ENCODE assay signal across 8 cellular contexts in genomic region chr16:15899538-15900100, GRCh38. TPM values are rescaled to one million over a fixed set of nuclear protein-coding genes. Genes with fewer than 3 reads are reported as not detected.
DNase-seq lines count a peak whose midpoint lies in the region; ATAC-seq, FAIRE-seq and TF ChIP-seq lines count a peak whose summit lies in the region.

No MANE protein-coding gene starts in this region.

- no peak overlapping the region for H3K27ac Mint-ChIP-seq in activated T-cell treated with anti-CD3 and anti-CD28 coated beads, Interleukin-2, amount 50 U/mL, for 72 hours

- 52% methylated on average over 9 of the region's 9 CpGs for WGBS in right lobe of liver (ENCODE audit: insufficient coverage, low coverage, low lambda C conversion rate, missing lambda C conversion rate)

- no peaks in the 10 kb centered on the region for H3K36me3 Mint-ChIP-seq in activated T-cell treated with anti-CD3 and anti-CD28 coated beads, Interleukin-2, amount 50 U/mL, for 72 hours (ENCODE audit: insufficient read depth in 2 of 2)

- peak; percentile 94 for DNase-seq in HS-5 (ENCODE audit: low read depth)
- peak; percentile 71 for DNase-seq in activated T-cell treated with anti-CD3 and anti-CD28 coated beads, Interleukin-2, amount 50 U/mL, for 72 hours
- no peak for DNase-seq in right lobe of liver
- DNase-seq in NCI-H524 (lab: John Stamatoyannopoulos, UW), result no peak
- no peak for DNase-seq in DMS114 treated with DMSO at 0.1 percent for 48 hours (lab: John Stamatoyannopoulos, UW; ENCODE audit: unreplicated experiment)

- H3K27me3 Mint-ChIP-seq in activated T-cell treated with anti-CD3 and anti-CD28 coated beads, Interleukin-2, amount 50 U/mL, for 72 hours (ENCODE audit: low read depth), result no peaks in the 10 kb centered on the region

- H3K4me3 Mint-ChIP-seq in activated T-cell treated with anti-CD3 and anti-CD28 coated beads, Interleukin-2, amount 50 U/mL, for 72 hours, result peak overlapping the region; percentile 54 to 66

- TF ChIP-seq POLR2A in right lobe of liver (IDR thresholded peaks at IDR 0.05), result no peak

- no peaks in the 10 kb centered on the region for H3K4me1 ChIP-seq in right lobe of liver

- ATAC-seq in GM18520 (IDR thresholded peaks at IDR 0.05; ENCODE audit: unreplicated experiment) (peak; percentile 56), right lobe of liver (peak in 3 of 4 donors; percentile 23 to 53 (median 34)), HG02588 (IDR thresholded peaks at IDR 0.05; ENCODE audit: unreplicated experiment) (no peak)
- ATAC-seq in activated T-cell treated with anti-CD3 and anti-CD28 coated beads, Interleukin-2, amount 50 U/mL, for 72 hours (replicated peaks in 1 of 2), result peak; percentile 82 to 85

- H3K36me3 ChIP-seq in right lobe of liver, result no peaks in the 10 kb centered on the region

- intact Hi-C loops in right lobe of liver (cut with DNase I), result no loop called here

- H3K27me3 ChIP-seq in right lobe of liver, result no peaks in the 10 kb centered on the region

- H3K4me1 Mint-ChIP-seq in activated T-cell treated with anti-CD3 and anti-CD28 coated beads, Interleukin-2, amount 50 U/mL, for 72 hours (ENCODE audit: low read depth), result peaks cover 38% of the 10 kb centered on the region

- FAIRE-seq in A204.1 (lab: Jason Lieb, UNC), result peak; percentile 95

- no peak for TF ChIP-seq CTCF in right lobe of liver (IDR thresholded peaks at IDR 0.05)

- no peak overlapping the region for H3K4me3 ChIP-seq in right lobe of liver

- no peaks in the 10 kb centered on the region for H3K9me3 Mint-ChIP-seq in activated T-cell treated with anti-CD3 and anti-CD28 coated beads, Interleukin-2, amount 50 U/mL, for 72 hours

- H3K9me3 ChIP-seq in right lobe of liver, result no peaks in the 10 kb centered on the region

- H3K27ac ChIP-seq in right lobe of liver, result no peak overlapping the region

RNA-seq across cellular contexts. Expression of gene CEP20, which starts 11.2 kb away (rescaled TPM):
- 10 to 100 TPM; 59.4 to 81.5 TPM for total RNA-seq in activated T-cell treated with anti-CD3 and anti-CD28 coated beads, Interleukin-2, amount 50 U/mL, for 72 hours
- 10 to 100 TPM; 13.3 to 28.3 (median 18.3) TPM for total RNA-seq in right lobe of liver

RNA-seq across cellular contexts. Expression of gene MYH11, which starts 42.8 kb away (rescaled TPM):
- not detected for total RNA-seq in activated T-cell treated with anti-CD3 and anti-CD28 coated beads, Interleukin-2, amount 50 U/mL, for 72 hours
- total RNA-seq in right lobe of liver, result 1 to 10 TPM; 1.5 to 3.9 (median 2.7) TPM

RNA-seq across cellular contexts. Expression of gene ABCC1, which starts 49.8 kb away (rescaled TPM):
- total RNA-seq in activated T-cell treated with anti-CD3 and anti-CD28 coated beads, Interleukin-2, amount 50 U/mL, for 72 hours, result 10 to 100 TPM; 82.3 to 90.4 TPM
- 1 to 10 TPM; 1.9 to 6.7 (median 4.1) TPM for total RNA-seq in right lobe of liver

Comparison
In these comparisons a context has a peak if more than half of its experiments do, and no peak if none do; other contexts are left out.
1. DNase-seq: peak in HS-5 (single experiment) and activated T-cell treated with anti-CD3 and anti-CD28 coated beads, Interleukin-2, amount 50 U/mL, for 72 hours (2 of 2); none in right lobe of liver (0 of 3), NCI-H524 (0 of 2) and DMS114 treated with DMSO at 0.1 percent for 48 hours (single experiment).
2. RNA of gene ABCC1, which starts 49.8 kb away (total RNA-seq): 82.3 to 90.4 TPM in activated T-cell treated with anti-CD3 and anti-CD28 coated beads, Interleukin-2, amount 50 U/mL, for 72 hours; 1.9 to 6.7 TPM in right lobe of liver; every median in the first group is over 10 times any median in the second.